Comparison of ENCODE assay signal across 13 cellular contexts in genomic region chr6:13450628-13451027, GRCh38.
"Had no signal": no experiment of that assay in that cellular context is flagged by ENCODE, and none has a peak within 500 bp of the region (broad histone marks: within the 10 kb centered on the region; RNA-seq: fewer than 3 reads in every experiment).

No MANE protein-coding gene starts in this region.

- H3K27me3 Mint-ChIP-seq: T-cell had no signal

- H3K9me3 Mint-ChIP-seq: stimulated activated effector memory CD8-positive, alpha-beta T cell treated with anti-CD3 and anti-CD28 coated beads, Interleukin-12 subunit alpha, Interleukin-12 subunit beta, amount 100 ng/mL, for 72 hours; T-cell had no signal

- H3K4me2 ChIP-seq: SK-N-SH had no signal

- H3K27ac ChIP-seq: foreskin keratinocyte had no signal

- H3K27me3 ChIP-seq: foreskin keratinocyte, tibial nerve had no signal

- H3K9me3 ChIP-seq: mucosa of descending colon, SK-N-SH, tibial nerve had no signal

- ATAC-seq: activated CD4-positive, CD25-positive, alpha-beta regulatory T cell treated with anti-CD3 and anti-CD28 coated beads, Interleukin-2, amount 50 U/mL, for 24 hours; foreskin keratinocyte; mucosa of descending colon; stimulated activated effector memory CD8-positive, alpha-beta T cell treated with anti-CD3 and anti-CD28 coated beads, Interleukin-12 subunit alpha, Interleukin-12 subunit beta, amount 100 ng/mL, for 72 hours; T-cell had no signal

- H3K4me3 ChIP-seq: mucosa of descending colon, tibial nerve had no signal

- H3K9me2 ChIP-seq: SK-N-SH had no signal

- H3K27ac Mint-ChIP-seq: nephron progenitor cell; stimulated activated effector memory CD8-positive, alpha-beta T cell treated with anti-CD3 and anti-CD28 coated beads, Interleukin-12 subunit alpha, Interleukin-12 subunit beta, amount 100 ng/mL, for 72 hours; T-cell had no signal

- H3K4me3 Mint-ChIP-seq: activated naive CD4-positive, alpha-beta T cell treated with anti-CD3 and anti-CD28 coated beads, Interleukin-2, amount 10 ng/mL, durations not matched to agents 7 days and 5 days; nephron progenitor cell; stimulated activated effector memory CD8-positive, alpha-beta T cell treated with anti-CD3 and anti-CD28 coated beads, Interleukin-12 subunit alpha, Interleukin-12 subunit beta, amount 100 ng/mL, for 72 hours; T-cell had no signal

- H3K36me3 Mint-ChIP-seq: activated naive CD4-positive, alpha-beta T cell treated with anti-CD3 and anti-CD28 coated beads, Interleukin-2, amount 10 ng/mL, durations not matched to agents 7 days and 5 days; T-cell had no signal

- DNase-seq: activated naive CD4-positive, alpha-beta T cell treated with anti-CD3 and anti-CD28 coated beads, Interleukin-2, amount 10 ng/mL, durations not matched to agents 7 days and 5 days; dermis blood vessel endothelial cell; foreskin keratinocyte; head of caudate nucleus; mucosa of descending colon; nephron progenitor cell; occipital lobe; SK-N-SH; T-cell; T-helper 9 cell had no signal
